23 cellular contexts compared by ENCODE assay signal in the genomic region with DNA sequence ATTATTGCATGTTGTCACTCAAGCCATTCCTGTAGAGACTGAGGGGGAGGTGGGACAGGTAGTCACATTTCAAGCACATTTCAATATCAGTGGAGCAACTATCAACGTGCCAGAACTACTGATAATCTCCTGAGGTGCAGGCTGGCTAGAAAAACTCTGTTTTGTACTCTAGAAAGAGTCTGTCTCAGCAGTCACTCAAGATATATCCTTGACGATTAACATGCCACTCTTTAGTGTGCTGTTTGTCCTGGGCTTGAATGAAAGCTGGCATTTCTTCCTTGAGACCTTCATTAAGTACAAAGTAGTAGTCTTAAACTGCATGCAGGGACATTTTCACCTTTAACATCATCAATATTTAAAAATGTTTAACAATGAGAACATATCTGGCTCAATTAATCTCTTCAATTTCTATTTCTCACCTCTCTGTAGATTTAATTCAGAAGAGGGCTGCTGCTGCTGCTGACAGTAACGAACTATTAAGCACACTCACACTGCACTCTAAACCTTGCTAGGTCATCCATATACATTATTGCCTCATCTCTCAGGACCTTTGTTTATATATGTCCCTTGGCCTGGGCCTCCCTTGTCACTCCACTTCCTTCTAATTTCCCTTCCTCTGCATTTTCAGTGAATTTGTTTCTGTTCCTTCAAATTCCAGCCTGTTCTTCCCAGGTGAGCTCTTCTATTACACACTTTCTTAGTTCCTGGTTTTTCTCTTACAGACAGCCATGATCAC.
DNase-seq lines count a peak whose midpoint lies in the region; ATAC-seq and TF ChIP-seq lines count a peak whose summit lies in the region.
"Had no signal": no experiment of that assay in that cellular context is flagged by ENCODE, and none has a peak within 500 bp of the region (broad histone marks: within the 10 kb centered on the region; RNA-seq: fewer than 3 reads in every experiment).

No MANE protein-coding gene starts in this region.

- POLR2A ChIA-PET in WTC11 (lab: Charles Lee), result no interaction called here

- peak overlapping the region; percentile 16 for H3K27ac ChIP-seq in mesodermal cell (ENCODE audit: low read depth, low read length, severe bottlenecking)
- H3K27ac ChIP-seq: 22Rv1, C4-2B, PC-9, SJCRH30 had no signal

- H3K4me3 Mint-ChIP-seq in WTC11, result no peak overlapping the region
- H3K4me3 Mint-ChIP-seq in type B pancreatic cell, result no peak overlapping the region
- H3K4me3 Mint-ChIP-seq: B cell; CD8-positive, alpha-beta T cell; H9 had no signal

- peaks cover 3% of the 10 kb centered on the region for H3K9me3 ChIP-seq in mesodermal cell (ENCODE audit: control insufficient read depth, low read length)
- H3K9me3 ChIP-seq: MG63, SJCRH30 had no signal

- H3K4me1 ChIP-seq in mesodermal cell (ENCODE audit: control insufficient read depth, insufficient read depth, low read length, poor library complexity, severe bottlenecking), result peaks cover 4% of the 10 kb centered on the region
- H3K4me1 ChIP-seq: SJCRH30 had no signal

- peaks cover 38% of the 10 kb centered on the region for H3K4me1 Mint-ChIP-seq in WTC11
- H3K4me1 Mint-ChIP-seq in type B pancreatic cell (ENCODE audit: unreplicated experiment), result peaks cover 9% of the 10 kb centered on the region
- H3K4me1 Mint-ChIP-seq: B cell had no signal

- TF ChIP-seq CTCF in WTC11 (IDR thresholded peaks at IDR 0.05), result no peak
- TF ChIP-seq CTCF in type B pancreatic cell (conservative IDR thresholded peaks at IDR 0.05), result no peak

- CTCF ChIA-PET in WTC11 (lab: Charles Lee), result no interaction called here

- H3K27ac Mint-ChIP-seq in WTC11, result 0 out of 2 replicates have a peak overlapping the region, but pooled peaks have one; percentile 9
- H3K27ac Mint-ChIP-seq in type B pancreatic cell, result peak overlapping the region; percentile 4
- H3K27ac Mint-ChIP-seq: B cell; CD8-positive, alpha-beta T cell had no signal

- H3K9me3 Mint-ChIP-seq in WTC11 (peaks cover 24% of the 10 kb centered on the region), type B pancreatic cell (peaks cover 8% of the 10 kb centered on the region)

- DNase-seq in DMS53 (lab: John Stamatoyannopoulos, UW) (peak; percentile 11), DMS53 treated with DMSO at 0.1 percent for 48 hours (lab: John Stamatoyannopoulos, UW; ENCODE audit: unreplicated experiment) (no peak), WTC11 (ENCODE audit: low spot score) (no peak), type B pancreatic cell (ENCODE audit: extremely low spot score, unreplicated experiment) (no peak), NCI-H345 treated with DMSO at 0.1 percent for 48 hours (lab: John Stamatoyannopoulos, UW; ENCODE audit: unreplicated experiment) (no peak)
- DNase-seq: CD8-positive, alpha-beta T cell; DMS 273 treated with DMSO at 0.1 percent for 48 hours; H9; KG1; MG63; NCI-H1105 treated with DMSO at 0.1 percent for 48 hours; NCI-H2029; NCI-H2227 treated with DMSO at 0.1 percent for 48 hours; NCI-H524 treated with DMSO at 0.1 percent for 48 hours; PC-9; SJCRH30 had no signal

- no peak for ATAC-seq in WTC11
- ATAC-seq in GM18505 (IDR thresholded peaks at IDR 0.05; ENCODE audit: unreplicated experiment), result no peak
- ATAC-seq: CD8-positive, alpha-beta T cell; Right ventricle myocardium inferior; SK-N-SH treated with all-trans-retinoic acid at 6 μM for 48 hours had no signal

- H3K36me3 Mint-ChIP-seq in WTC11 (peaks cover 5% of the 10 kb centered on the region), type B pancreatic cell (no peaks in the 10 kb centered on the region)
- H3K36me3 Mint-ChIP-seq: CD8-positive, alpha-beta T cell had no signal

- H3K4me3 ChIP-seq in mesodermal cell (ENCODE audit: extremely low read depth, insufficient read depth, low read length, poor library complexity, severe bottlenecking), result no peak overlapping the region
- H3K4me3 ChIP-seq: MG63, PC-9, SJCRH30 had no signal

- no peak for TF ChIP-seq POLR2A in GM18505 (IDR thresholded peaks at IDR 0.05; ENCODE audit: borderline replicate concordance, extremely low read depth, insufficient read depth, insufficient read length)

- no peaks in the 10 kb centered on the region for H3K36me3 ChIP-seq in mesodermal cell (ENCODE audit: control insufficient read depth, insufficient read depth, low read length)
- H3K36me3 ChIP-seq: MG63, SJCRH30 had no signal

- H3K27me3 Mint-ChIP-seq in WTC11 (ENCODE audit: low read depth) (no peaks in the 10 kb centered on the region; the same call in 1 of the 2 replicates), type B pancreatic cell (peaks cover 4% of the 10 kb centered on the region)
- H3K27me3 Mint-ChIP-seq: B cell had no signal

- 56 to 90% methylated on average over 2 of the region's 3 CpGs for WGBS in mesodermal cell (ENCODE audit: insufficient coverage in 2 of 2), 2 experiments

TF ChIP-seq in WTC11, 78 proteins besides CTCF, POLR2A, EP300 and RAD21:
- TF ChIP-seq GABPB1 (CRISPR knock-in tag; IDR thresholded peaks at IDR 0.05), result no peak
- no peak for TF ChIP-seq MXD4 (CRISPR knock-in tag; IDR thresholded peaks at IDR 0.05; ENCODE audit: borderline replicate concordance)
- TF ChIP-seq ZSCAN18 (CRISPR knock-in tag; IDR thresholded peaks at IDR 0.05), result no peak
- no peak for TF ChIP-seq ZNF671 (CRISPR knock-in tag; IDR thresholded peaks at IDR 0.05)
- TF ChIP-seq TP53 (CRISPR knock-in tag; IDR thresholded peaks at IDR 0.05), result no peak
